In genomic region chr6:39228111-39228971, GRCh38 we compare ENCODE assay signal across 8 cellular contexts. TPM values are rescaled to one million over a fixed set of nuclear protein-coding genes. Genes with fewer than 3 reads are reported as not detected.
A peak's percentile ranks its signal among the peaks of the same experiment; 100 is the strongest.
DNase-seq lines count a peak whose midpoint lies in the region; ATAC-seq, FAIRE-seq and TF ChIP-seq lines count a peak whose summit lies in the region.

No MANE protein-coding gene starts in this region.

- peaks cover under 1% of the 10 kb centered on the region for H3K9me3 Mint-ChIP-seq in activated CD8-positive, alpha-beta T cell treated with anti-CD3 and anti-CD28 coated beads for 36 hours

- no peaks in the 10 kb centered on the region for H3K9me3 ChIP-seq in iPS-18c (ENCODE audit: control insufficient read depth, insufficient read depth, low read length)

- peak; percentile 12 for ATAC-seq in activated CD8-positive, alpha-beta T cell treated with anti-CD3 and anti-CD28 coated beads for 36 hours
- ATAC-seq in HG03571 (IDR thresholded peaks at IDR 0.05; ENCODE audit: unreplicated experiment), result no peak

- H3K27me3 Mint-ChIP-seq in activated CD8-positive, alpha-beta T cell treated with anti-CD3 and anti-CD28 coated beads for 36 hours, result no peaks in the 10 kb centered on the region

- TF ChIP-seq POLR2A in GM12892 (IDR thresholded peaks at IDR 0.05; ENCODE audit: low read depth, low read length), result no peak

- no peak for TF ChIP-seq CTCF in activated CD8-positive, alpha-beta T cell treated with anti-CD3 and anti-CD28 coated beads for 36 hours (IDR thresholded peaks at IDR 0.05)
- no peak for TF ChIP-seq CTCF in foreskin fibroblast (IDR thresholded peaks at IDR 0.05; ENCODE audit: low read depth, low read length)

- peak overlapping the region; percentile 94 for H3K27ac Mint-ChIP-seq in activated CD8-positive, alpha-beta T cell treated with anti-CD3 and anti-CD28 coated beads for 36 hours

- H3K4me1 Mint-ChIP-seq in activated CD8-positive, alpha-beta T cell treated with anti-CD3 and anti-CD28 coated beads for 36 hours (ENCODE audit: low read depth), result peaks cover 43% of the 10 kb centered on the region

- H3K4me3 ChIP-seq in iPS-18c (ENCODE audit: insufficient read depth, low read depth, low read length), result peak overlapping the region; percentile 89
- H3K4me3 ChIP-seq in foreskin fibroblast (ENCODE audit: low read depth in 1 of 2, low read length in 2 of 2), result no peak overlapping the region

- peak; percentile 83 for FAIRE-seq in GM12892 (lab: Jason Lieb, UNC)

- DNase-seq in GM12892 (ENCODE audit: insufficient read length) (no peak), foreskin fibroblast (no peak), HEK293T (ENCODE audit: extremely low spot score) (no peak), NAMALWA (ENCODE audit: low spot score) (no peak)
- DNase-seq in activated CD8-positive, alpha-beta T cell treated with anti-CD3 and anti-CD28 coated beads for 36 hours, result peak; percentile 79
- peak; percentile 53 for DNase-seq in stimulated activated CD4-positive, alpha-beta T cell treated with anti-CD3 and anti-CD28 coated beads, Interleukin-4, amount 100 ng/mL, for 1 hour

- CTCF ChIA-PET in activated CD8-positive, alpha-beta T cell treated with anti-CD3 and anti-CD28 coated beads for 36 hours (lab: Charles Lee), result interaction anchor here (1.0 to 3.5 kb wide), 3 partner anchors 11 to 114 kb away, joined by 4 to 21 read pairs (median 5); no protein-coding TSS in a partner anchor
- CTCF ChIA-PET in HEK293T (lab: Yijun Ruan, JAX), result interaction anchor here (0.8 to 1.1 kb wide), 3 partner anchors 11 to 75 kb away, joined by 3 to 4 read pairs (median 3); no protein-coding TSS in a partner anchor

- H3K4me3 Mint-ChIP-seq in activated CD8-positive, alpha-beta T cell treated with anti-CD3 and anti-CD28 coated beads for 36 hours, result peak overlapping the region; percentile 90

- POLR2A ChIA-PET in activated CD8-positive, alpha-beta T cell treated with anti-CD3 and anti-CD28 coated beads for 36 hours (lab: Charles Lee), result interaction anchor here (0.5 to 1.5 kb wide), 8 partner anchors 8 to 123 kb away, joined by 3 to 5 read pairs (median 4); no protein-coding TSS in a partner anchor
- POLR2A ChIA-PET in HEK293T (lab: Yijun Ruan, JAX), result interaction anchor here (2.2 to 2.3 kb wide), 2 partner anchors 9 to 12 kb away, joined by 7 to 12 read pairs; no protein-coding TSS in a partner anchor

- intact Hi-C loops in activated CD8-positive, alpha-beta T cell treated with anti-CD3 and anti-CD28 coated beads for 36 hours (cut with micrococcal nuclease), result loop anchor here (10.0 kb wide), 1 partner anchor 76 kb away; no protein-coding TSS in a partner anchor

- H3K36me3 Mint-ChIP-seq in activated CD8-positive, alpha-beta T cell treated with anti-CD3 and anti-CD28 coated beads for 36 hours (ENCODE audit: low read depth), result peaks cover 53% of the 10 kb centered on the region

TF ChIP-seq in HEK293T, 16 proteins besides CTCF, POLR2A, EP300 and RAD21:
- TF ChIP-seq HDGF (IDR thresholded peaks at IDR 0.05; ENCODE audit: borderline replicate concordance) (no peak), SP1 (IDR thresholded peaks at IDR 0.05) (no peak), ELF4 (IDR thresholded peaks at IDR 0.05) (no peak), FOXA1 (IDR thresholded peaks at IDR 0.05) (no peak), BHLHE40 (IDR thresholded peaks at IDR 0.05; ENCODE audit: borderline replicate concordance) (no peak), FOXK2 (IDR thresholded peaks at IDR 0.05) (no peak), ARNT (IDR thresholded peaks at IDR 0.05) (no peak), TARDBP (IDR thresholded peaks at IDR 0.05) (no peak), SUZ12 (IDR thresholded peaks at IDR 0.05) (no peak), ZNF384 (IDR thresholded peaks at IDR 0.05) (no peak)

RNA-seq across cellular contexts. Expression of gene KCNK5, which starts 0.9 kb away (rescaled TPM):
- 2.5 TPM for polyA plus RNA-seq in GM12892 (2012; ENCODE audit: missing spikeins)
- 10 to 100 TPM; 25.0 to 25.9 TPM for total RNA-seq in activated CD8-positive, alpha-beta T cell treated with anti-CD3 and anti-CD28 coated beads for 36 hours

Comparison
In these comparisons a context has a peak if more than half of its experiments do, and no peak if none do; other contexts are left out.
1. DNase-seq: peak in activated CD8-positive, alpha-beta T cell treated with anti-CD3 and anti-CD28 coated beads for 36 hours (single experiment) and stimulated activated CD4-positive, alpha-beta T cell treated with anti-CD3 and anti-CD28 coated beads, Interleukin-4, amount 100 ng/mL, for 1 hour (single experiment); none in GM12892 (single experiment), foreskin fibroblast (0 of 2), HEK293T (single experiment) and NAMALWA (single experiment).